8 cellular contexts compared by ENCODE assay signal in genomic region chr6:85642774-85643529, GRCh38. TPM values are rescaled to one million over a fixed set of nuclear protein-coding genes. Genes with fewer than 3 reads are reported as not detected.
DNase-seq lines count a peak whose midpoint lies in the region; ATAC-seq and TF ChIP-seq lines count a peak whose summit lies in the region.

Gene SYNCRIP, minus strand, starts transcription at chr6:85642886. Its CDS starts 1,447 bp downstream, at chr6:85641439.

- WGBS in right lobe of liver (ENCODE audit: insufficient coverage, low coverage, low lambda C conversion rate, missing lambda C conversion rate) = 1% methylated on average over 44 of the region's 76 CpGs

- POLR2A ChIA-PET in CD4-positive, alpha-beta T cell (lab: Charles Lee) = interaction anchor here (0.6 to 9.8 kb wide), 11 partner anchors 9 to 1783 kb away, joined by 3 to 849 read pairs (median 7); partner anchors contain the start of genes CYB5R4, NT5E and SNX14
- POLR2A ChIA-PET in activated CD4-positive, alpha-beta memory T cell treated with anti-CD3 and anti-CD28 coated beads for 36 hours (lab: Charles Lee) = interaction anchor here (0.6 to 12.8 kb wide), 5 partner anchors 8 to 49 kb away, joined by 3 to 668 read pairs (median 5); partner anchors contain the start of gene SNX14

- peak within 1 kb of the TSS; percentile 69 to 98 (median 83) for H3K4me3 ChIP-seq in right lobe of liver

- H3K36me3 Mint-ChIP-seq in CD4-positive, alpha-beta T cell (ENCODE audit: low read depth) = peaks cover 61% of the 10 kb centered on the region
- peaks cover 44% of the 10 kb centered on the region for H3K36me3 Mint-ChIP-seq in activated CD4-positive, alpha-beta memory T cell treated with anti-CD3 and anti-CD28 coated beads for 36 hours

- H3K4me3 Mint-ChIP-seq in CD4-positive, alpha-beta T cell = peak within 1 kb of the TSS; percentile 100
- H3K4me3 Mint-ChIP-seq in activated CD4-positive, alpha-beta memory T cell treated with anti-CD3 and anti-CD28 coated beads for 36 hours = peak within 1 kb of the TSS; percentile 86

- DNase-seq in CD4-positive, alpha-beta T cell = peak; percentile 94 to 99 (median 98)
- DNase-seq in HK-2 (ENCODE audit: unreplicated experiment) = peak; percentile 99
- peak; percentile 80 for DNase-seq in NCI-H82 treated with DMSO at 0.1 percent for 48 hours (lab: John Stamatoyannopoulos, UW; ENCODE audit: unreplicated experiment)
- DNase-seq in activated CD4-positive, alpha-beta memory T cell treated with anti-CD3 and anti-CD28 coated beads for 36 hours = peak; percentile 98
- peak; percentile 94 to 99 for DNase-seq in dermis microvascular lymphatic vessel endothelial cell (ENCODE audit: low read depth in 2 of 2)
- DNase-seq in right lobe of liver = peak; percentile 100
- DNase-seq in stimulated activated CD4-positive, alpha-beta T cell treated with anti-CD3 and anti-CD28 coated beads, Interleukin-4, amount 100 ng/mL, for 24 hours = peak; percentile 98

- peak within 1 kb of the TSS; percentile 96 for H3K27ac ChIP-seq in CD4-positive, alpha-beta T cell (ENCODE audit: low read depth, low read length)
- peak within 1 kb of the TSS; percentile 96 to 99 (median 98) for H3K27ac ChIP-seq in right lobe of liver

- intact Hi-C loops in CD4-positive, alpha-beta T cell (cut with DNase I, micrococcal nuclease) = loop anchor here (1.0 to 10.0 kb wide), 4 partner anchors 35 to 1778 kb away; partner anchors contain the start of gene SNX14 (in 1 of the 2)
- intact Hi-C loops in activated CD4-positive, alpha-beta memory T cell treated with anti-CD3 and anti-CD28 coated beads for 36 hours (cut with micrococcal nuclease) = loop anchor here (1.0 to 5.0 kb wide), 4 partner anchors 27 to 181 kb away; no protein-coding TSS in a partner anchor
- intact Hi-C loops in right lobe of liver (cut with DNase I) = loop anchor here in 1 of 2 donors (5.0 kb wide), 1 partner anchor 34 kb away; no protein-coding TSS in a partner anchor

- TF ChIP-seq POLR2A in right lobe of liver (IDR thresholded peaks at IDR 0.05) = peak; percentile 93

- peaks cover 55% of the 10 kb centered on the region for H3K4me1 Mint-ChIP-seq in CD4-positive, alpha-beta T cell (ENCODE audit: low read depth)
- H3K4me1 Mint-ChIP-seq in activated CD4-positive, alpha-beta memory T cell treated with anti-CD3 and anti-CD28 coated beads for 36 hours (ENCODE audit: low read depth) = peaks cover 39% of the 10 kb centered on the region

- peak within 1 kb of the TSS; percentile 100 for H3K27ac Mint-ChIP-seq in CD4-positive, alpha-beta T cell
- peak within 1 kb of the TSS; percentile 98 for H3K27ac Mint-ChIP-seq in activated CD4-positive, alpha-beta memory T cell treated with anti-CD3 and anti-CD28 coated beads for 36 hours

- CTCF ChIA-PET in CD4-positive, alpha-beta T cell (lab: Charles Lee) = interaction anchor here (1.2 to 2.3 kb wide), 4 partner anchors 27 to 51 kb away, joined by 3 to 14 read pairs (median 7); partner anchors contain the start of gene SNX14
- CTCF ChIA-PET in activated CD4-positive, alpha-beta memory T cell treated with anti-CD3 and anti-CD28 coated beads for 36 hours (lab: Charles Lee) = interaction anchor here (1.4 to 4.5 kb wide), 4 partner anchors 28 to 49 kb away, joined by 5 to 34 read pairs (median 14); partner anchors contain the start of gene SNX14

- H3K27me3 Mint-ChIP-seq in CD4-positive, alpha-beta T cell = no peaks in the 10 kb centered on the region
- H3K27me3 Mint-ChIP-seq in activated CD4-positive, alpha-beta memory T cell treated with anti-CD3 and anti-CD28 coated beads for 36 hours = no peaks in the 10 kb centered on the region

- peaks cover 0 to 23% (median under 1%) of the 10 kb centered on the region in 4 donors for H3K36me3 ChIP-seq in right lobe of liver

- H3K4me1 ChIP-seq in right lobe of liver = peaks cover 0 to 30% (median 5%) of the 10 kb centered on the region in 4 donors

- H3K9me3 Mint-ChIP-seq in CD4-positive, alpha-beta T cell = no peaks in the 10 kb centered on the region
- no peaks in the 10 kb centered on the region for H3K9me3 Mint-ChIP-seq in activated CD4-positive, alpha-beta memory T cell treated with anti-CD3 and anti-CD28 coated beads for 36 hours

- peak; percentile 78 for ATAC-seq in CD4-positive, alpha-beta T cell (ENCODE audit: poor library complexity)
- ATAC-seq in GM19455 (IDR thresholded peaks at IDR 0.05; ENCODE audit: unreplicated experiment) (peak; percentile 69), right lobe of liver (peak; percentile 88 to 94 (median 88))

- no peaks in the 10 kb centered on the region for H3K9me3 ChIP-seq in CD4-positive, alpha-beta T cell (ENCODE audit: control insufficient read depth, low read length)
- no peaks in the 10 kb centered on the region for H3K9me3 ChIP-seq in right lobe of liver

- H3K27me3 ChIP-seq in CD4-positive, alpha-beta T cell (ENCODE audit: control insufficient read depth, insufficient read depth, low read length) = no peaks in the 10 kb centered on the region
- H3K27me3 ChIP-seq in right lobe of liver = no peaks in the 10 kb centered on the region

- TF ChIP-seq CTCF in CD4-positive, alpha-beta T cell (IDR thresholded peaks at IDR 0.05) = no peak
- no peak for TF ChIP-seq CTCF in right lobe of liver (IDR thresholded peaks at IDR 0.05)

RNA-seq across cellular contexts. Expression of gene SYNCRIP, which starts in this region (rescaled TPM):
- total RNA-seq in CD4-positive, alpha-beta T cell = 10 to 100 TPM; 53.2 to 58.3 TPM
- total RNA-seq in activated CD4-positive, alpha-beta memory T cell treated with anti-CD3 and anti-CD28 coated beads for 36 hours = 100 to 1,000 TPM; 138 to 139 TPM
- total RNA-seq in dermis microvascular lymphatic vessel endothelial cell (50.8 and 54.4 TPM in 2 replicates), right lobe of liver (10 to 100 TPM; 27.8 to 47.3 (median 39.4) TPM)

Comparison
In these comparisons a context has a peak if more than half of its experiments do, and no peak if none do; other contexts are left out.
1. Peak in every context shown above with its lines: DNase-seq, ATAC-seq, H3K4me3 ChIP-seq and H3K27ac ChIP-seq.